ENCODE assay signal across 8 cellular contexts in genomic region chr14:69460093-69460701, GRCh38. TPM values are rescaled to one million over a fixed set of nuclear protein-coding genes. Genes with fewer than 3 reads are reported as not detected.
A peak's percentile ranks its signal among the peaks of the same experiment; 100 is the strongest.
DNase-seq lines count a peak whose midpoint lies in the region; ATAC-seq and TF ChIP-seq lines count a peak whose summit lies in the region.

No MANE protein-coding gene starts in this region.

- 25% methylated on average over 4 of the region's 4 CpGs for WGBS in gastroesophageal sphincter (ENCODE audit: low coverage in 1 of 2), 2 donors
- no CpG with 5 or more reads among the region's 4 CpGs for WGBS in trophoblast cell (ENCODE audit: extremely low coverage, insufficient coverage, insufficient read length)

- H3K27ac ChIP-seq in RWPE2 (ENCODE audit: poor library complexity, severe bottlenecking), result no peak overlapping the region
- peak overlapping the region in 1 of 4 donors; percentile 14 for H3K27ac ChIP-seq in gastroesophageal sphincter
- no peak overlapping the region for H3K27ac ChIP-seq in trophoblast cell (ENCODE audit: low read depth, low read length)

- no peak overlapping the region for H3K14ac ChIP-seq in trophoblast cell (ENCODE audit: low read length)

- TF ChIP-seq POLR2A in gastroesophageal sphincter (IDR thresholded peaks at IDR 0.05), result no peak

- peaks cover 2% of the 10 kb centered on the region for H3K4me1 ChIP-seq in RWPE2 (ENCODE audit: insufficient read depth, poor library complexity, severe bottlenecking)
- peaks cover 0 to 4% (median 0%) of the 10 kb centered on the region in 3 donors for H3K4me1 ChIP-seq in gastroesophageal sphincter
- H3K4me1 ChIP-seq in trophoblast cell (ENCODE audit: control insufficient read depth in 1 of 2, insufficient read depth in 2 of 2, low read length in 2 of 2), result no peaks in the 10 kb centered on the region

- no peak overlapping the region for H3K23ac ChIP-seq in trophoblast cell (ENCODE audit: low read length)

- no peak overlapping the region for H4K12ac ChIP-seq in trophoblast cell (ENCODE audit: low read depth, low read length)

- DNase-seq in GM06990 (ENCODE audit: extremely low read depth, insufficient read length) (no peak), M059J (ENCODE audit: low read depth) (peak; percentile 86), RWPE2 (ENCODE audit: low spot score) (no peak), trophoblast cell (peak; percentile 75 to 92)
- peak; percentile 64 for DNase-seq in activated naive CD4-positive, alpha-beta T cell treated with Interleukin-2 at 50 U/mL for 16 hours

- H3K36me3 ChIP-seq in GM06990 (ENCODE audit: control insufficient read depth, insufficient read depth, low read length), result peaks cover 11% of the 10 kb centered on the region
- peaks cover 54% of the 10 kb centered on the region for H3K36me3 ChIP-seq in RWPE2 (ENCODE audit: low read depth)
- peaks cover 0 to 72% of the 10 kb centered on the region in 2 donors for H3K36me3 ChIP-seq in gastroesophageal sphincter
- H3K36me3 ChIP-seq in trophoblast cell (ENCODE audit: control insufficient read depth in 1 of 2, insufficient read depth in 2 of 2, low read length in 2 of 2), result peaks cover 10 to 15% of the 10 kb centered on the region in 2 experiments

- no peak overlapping the region for H2BK120ac ChIP-seq in trophoblast cell (ENCODE audit: insufficient read depth, low read length, poor library complexity)

- H3K18ac ChIP-seq in trophoblast cell (ENCODE audit: low read length), result no peak overlapping the region

- no peak overlapping the region for H2BK5ac ChIP-seq in trophoblast cell (ENCODE audit: low read depth, low read length, poor library complexity)

- no peak overlapping the region for H4K8ac ChIP-seq in trophoblast cell (ENCODE audit: low read depth, low read length)

- no peak overlapping the region for H2AK5ac ChIP-seq in trophoblast cell (ENCODE audit: low read length)

- no peak overlapping the region for H3K4me2 ChIP-seq in trophoblast cell (ENCODE audit: low read length)

- no peak overlapping the region for H2AFZ ChIP-seq in trophoblast cell (ENCODE audit: insufficient read depth, low read length, poor library complexity)

- H3K4ac ChIP-seq in trophoblast cell (ENCODE audit: low read depth, low read length), result no peak overlapping the region

- H4K91ac ChIP-seq in trophoblast cell (ENCODE audit: low read depth, low read length), result no peak overlapping the region

- H3K9ac ChIP-seq in trophoblast cell (ENCODE audit: low read length), result no peak overlapping the region

- H3K9me3 ChIP-seq in RWPE2 (ENCODE audit: severe bottlenecking) (no peaks in the 10 kb centered on the region), gastroesophageal sphincter (no peaks in the 10 kb centered on the region), trophoblast cell (ENCODE audit: insufficient read depth, low read depth, low read length) (no peaks in the 10 kb centered on the region)

- H3K27me3 ChIP-seq in GM06990 (replicated peaks; ENCODE audit: control insufficient read depth, insufficient read depth, low read length) (no peaks in the 10 kb centered on the region), RWPE2 (ENCODE audit: insufficient read depth, poor library complexity, severe bottlenecking) (no peaks in the 10 kb centered on the region), gastroesophageal sphincter (no peaks in the 10 kb centered on the region), trophoblast cell (ENCODE audit: insufficient read depth, low read length) (no peaks in the 10 kb centered on the region)

- H3K79me1 ChIP-seq in trophoblast cell (ENCODE audit: low read length), result no peaks in the 10 kb centered on the region

- H3K79me2 ChIP-seq in trophoblast cell (ENCODE audit: control insufficient read depth, insufficient read depth, low read length, poor library complexity), result no peaks in the 10 kb centered on the region

- H3K4me3 ChIP-seq in GM06990 (replicated peaks; ENCODE audit: low read depth, low read length) (no peak overlapping the region), RWPE2 (ENCODE audit: severe bottlenecking) (no peak overlapping the region), gastroesophageal sphincter (no peak overlapping the region), trophoblast cell (ENCODE audit: low read depth, low read length) (no peak overlapping the region)

- no peak overlapping the region for H2BK12ac ChIP-seq in trophoblast cell (ENCODE audit: low read length)

- TF ChIP-seq CTCF in GM06990 (IDR thresholded peaks at IDR 0.05; ENCODE audit: insufficient read depth, low read length, poor library complexity, severe bottlenecking) (peak; percentile 70), RWPE2 (IDR thresholded peaks at IDR 0.05; ENCODE audit: poor library complexity, severe bottlenecking) (peak; percentile 96), gastroesophageal sphincter (IDR thresholded peaks at IDR 0.05) (peak; percentile 56 to 92 (median 84))

- ATAC-seq in RWPE2 (ENCODE audit: low read depth), result peak; percentile 80
- peak; percentile 91 for ATAC-seq in gastroesophageal sphincter
- ATAC-seq in GM19397 (IDR thresholded peaks at IDR 0.05; ENCODE audit: unreplicated experiment), result no peak
- no peak for ATAC-seq in GM18873 (IDR thresholded peaks at IDR 0.05; ENCODE audit: low FRiP score, unreplicated experiment)

- TF ChIP-seq EP300 in gastroesophageal sphincter (IDR thresholded peaks at IDR 0.05), result no peak

RNA-seq across cellular contexts. Expression of gene PLEKHD1, which starts 24.3 kb away (rescaled TPM):
- total RNA-seq in M059J (2014; rRNA removed; shearing (Covaris generic)), result not detected in 2 replicates
- total RNA-seq in gastroesophageal sphincter, result under 1 TPM in 2 of 4 donors, not detected in 2; 0.08 to 0.16 TPM
- polyA plus RNA-seq in trophoblast cell (2013), result 0.10 and 0.11 TPM in 2 replicates

Comparison
In these comparisons a context has a peak if more than half of its experiments do, and no peak if none do; other contexts are left out.
1. DNase-seq: peak in M059J (single experiment), activated naive CD4-positive, alpha-beta T cell treated with Interleukin-2 at 50 U/mL for 16 hours (single experiment) and trophoblast cell (2 of 2); none in GM06990 (single experiment) and RWPE2 (single experiment).
2. ATAC-seq: peak in RWPE2 (single experiment) and gastroesophageal sphincter (single experiment); none in GM19397 (single experiment) and GM18873 (single experiment).
3. Peak in every context shown above with its lines, with median percentiles within 50 percentile points of each other: CTCF ChIP-seq.